Comparison of ENCODE assay signal across 23 cellular contexts in the genomic region with DNA sequence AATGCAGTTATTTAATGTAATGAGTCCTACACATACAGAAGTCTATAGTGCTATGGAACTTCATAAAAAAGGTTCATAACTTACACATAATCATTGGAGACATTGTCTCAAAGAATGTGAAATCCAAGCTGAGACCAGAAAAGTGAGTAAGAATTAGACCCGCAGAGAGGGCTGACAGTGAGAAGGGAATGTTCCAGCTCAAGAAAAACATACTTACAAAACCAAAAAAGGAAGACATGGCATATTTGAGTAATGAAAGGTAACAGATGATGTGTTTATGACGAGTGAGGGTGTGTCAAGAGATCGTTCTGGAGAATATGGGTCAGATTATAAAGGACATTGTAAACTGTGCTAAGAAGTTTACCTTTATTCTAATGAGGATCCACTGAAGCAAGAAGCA.
"Had no signal": no experiment of that assay in that cellular context is flagged by ENCODE, and none has a peak within 500 bp of the region (broad histone marks: within the 10 kb centered on the region; RNA-seq: fewer than 3 reads in every experiment).

No MANE protein-coding gene starts in this region.

- FAIRE-seq: endometrium had no signal

- H3K27me3 Mint-ChIP-seq: activated CD4-positive, alpha-beta T cell treated with anti-CD3 and anti-CD28 coated beads, Interleukin-2, amount 10 ng/mL, durations not matched to agents 7 days and 5 days; brain; central memory CD8-positive, alpha-beta T cell; stimulated activated naive CD8-positive, alpha-beta T cell treated with anti-CD3 and anti-CD28 coated beads, Interleukin-15, amount 100 ng/mL, for 72 hours; T-cell had no signal

- DNase-seq: activated CD4-positive, alpha-beta T cell treated with anti-CD3 and anti-CD28 coated beads, Interleukin-2, amount 10 ng/mL, durations not matched to agents 7 days and 5 days; activated CD8-positive, alpha-beta memory T cell treated with anti-CD3 and anti-CD28 coated beads for 24 hours; activated CD8-positive, alpha-beta memory T cell treated with anti-CD3 and anti-CD28 coated beads, Interleukin-2, amount 50 U/mL, for 48 hours; activated effector memory CD4-positive, alpha-beta T cell treated with Interleukin-2 at 50 U/mL for 16 hours; activated naive CD4-positive, alpha-beta T cell treated with anti-CD3 and anti-CD28 coated beads, Interleukin-2, amount 50 U/mL, for 16 hours; activated T-cell treated with anti-CD3 and anti-CD28 coated beads, Interleukin-2, amount 50 U/mL, for 48 hours; cortex of kidney; erythroblast; mesendoderm; nucleus accumbens; stimulated activated CD4-positive, alpha-beta T cell treated with anti-CD3 and anti-CD28 coated beads, Interleukin-15, amount 100 ng/mL, for 24 hours; stimulated activated CD4-positive, alpha-beta T cell treated with anti-CD3 and anti-CD28 coated beads, Interleukin-2, amount 100 ng/mL, for 48 hours; stimulated activated naive CD8-positive, alpha-beta T cell treated with anti-CD3 and anti-CD28 coated beads, Interleukin-15, amount 100 ng/mL, for 72 hours; T-cell; transverse colon; uterus had no signal

- H3K27ac Mint-ChIP-seq: activated CD4-positive, alpha-beta T cell treated with anti-CD3 and anti-CD28 coated beads, Interleukin-2, amount 10 ng/mL, durations not matched to agents 7 days and 5 days; brain; nephron; stimulated activated naive CD8-positive, alpha-beta T cell treated with anti-CD3 and anti-CD28 coated beads, Interleukin-15, amount 100 ng/mL, for 72 hours; T-cell had no signal

- H3K4me3 Mint-ChIP-seq: activated CD4-positive, alpha-beta T cell treated with anti-CD3 and anti-CD28 coated beads, Interleukin-2, amount 10 ng/mL, durations not matched to agents 7 days and 5 days; brain; central memory CD8-positive, alpha-beta T cell; nephron; stimulated activated naive CD8-positive, alpha-beta T cell treated with anti-CD3 and anti-CD28 coated beads, Interleukin-15, amount 100 ng/mL, for 72 hours; T-cell had no signal

- H3K36me3 ChIP-seq: suprapubic skin, transverse colon, uterus had no signal

- H3K36me3 Mint-ChIP-seq: brain, T-cell had no signal

- H3K4me1 Mint-ChIP-seq: activated CD4-positive, alpha-beta T cell treated with anti-CD3 and anti-CD28 coated beads, Interleukin-2, amount 10 ng/mL, durations not matched to agents 7 days and 5 days; central memory CD8-positive, alpha-beta T cell; nephron; stimulated activated naive CD8-positive, alpha-beta T cell treated with anti-CD3 and anti-CD28 coated beads, Interleukin-15, amount 100 ng/mL, for 72 hours; T-cell had no signal

- ATAC-seq: activated CD4-positive, CD25-positive, alpha-beta regulatory T cell treated with anti-CD3 and anti-CD28 coated beads, Interleukin-2, amount 50 U/mL, for 24 hours; SK-N-SH treated with all-trans-retinoic acid at 6 μM for 48 hours; stimulated activated naive CD8-positive, alpha-beta T cell treated with anti-CD3 and anti-CD28 coated beads, Interleukin-15, amount 100 ng/mL, for 72 hours; T-cell had no signal

- H3K4me1 ChIP-seq: suprapubic skin, transverse colon, uterus had no signal

- H3K27ac ChIP-seq: suprapubic skin, transverse colon, uterus had no signal

- H3K27me3 ChIP-seq: suprapubic skin, transverse colon, uterus had no signal

- H3K9me3 ChIP-seq: suprapubic skin, transverse colon, uterus had no signal

- H3K9me3 Mint-ChIP-seq: activated CD4-positive, alpha-beta T cell treated with anti-CD3 and anti-CD28 coated beads, Interleukin-2, amount 10 ng/mL, durations not matched to agents 7 days and 5 days; nephron had no signal

- H3K4me3 ChIP-seq: suprapubic skin, transverse colon, uterus had no signal
